1 cellular context compared by ENCODE assay signal in genomic region chr14:55051426-55052258, GRCh38.
TF ChIP-seq lines count a peak whose summit lies in the region.

Gene MAPK1IP1L, plus strand, starts transcription at chr14:55051647. Its CDS starts 10,037 bp downstream, at chr14:55061684.

TF ChIP-seq in SK-N-SH, 30 proteins besides CTCF, POLR2A, EP300 and RAD21 (continued from another document):
- TF ChIP-seq PBX3 (IDR thresholded peaks at IDR 0.05) (no peak; the same call in 1 of the 2 replicates), FOSL2 (IDR thresholded peaks at IDR 0.05; ENCODE audit: borderline replicate concordance, low read depth) (no peak), GATA2 (CRISPR knock-in tag; IDR thresholded peaks at IDR 0.05) (no peak), FOXJ3 (CRISPR knock-in tag; IDR thresholded peaks at IDR 0.05) (no peak), MXI1 (IDR thresholded peaks at IDR 0.05; ENCODE audit: low read depth, low read length) (peak; percentile 49), JUND (IDR thresholded peaks at IDR 0.05) (no peak), FOXM1 (IDR thresholded peaks at IDR 0.05; ENCODE audit: low read depth) (no peak; the same call in 1 of the 2 replicates), GABPA (IDR thresholded peaks at IDR 0.05; ENCODE audit: low read depth) (peak; percentile 82), TEAD4 (IDR thresholded peaks at IDR 0.05; ENCODE audit: borderline replicate concordance, insufficient read depth) (no peak), SIN3A (IDR thresholded peaks at IDR 0.05; ENCODE audit: borderline replicate concordance, low read depth, low read length) (peak; percentile 90; the same call in 1 of the 2 replicates), NRF1 (IDR thresholded peaks at IDR 0.05; ENCODE audit: low read depth, low read length) (peak; percentile 40), RCOR1 (IDR thresholded peaks at IDR 0.05; ENCODE audit: low read length) (peak; percentile 73), RFX5 (IDR thresholded peaks at IDR 0.05; ENCODE audit: low read length) (no peak), RXRA (IDR thresholded peaks at IDR 0.05; ENCODE audit: borderline replicate concordance, low read depth) (no peak), MAX (IDR thresholded peaks at IDR 0.05; ENCODE audit: low read depth) (peak; percentile 87), NFIC (IDR thresholded peaks at IDR 0.05; ENCODE audit: borderline replicate concordance) (no peak; the same call in 1 of the 2 replicates), TCF12 (IDR thresholded peaks at IDR 0.05) (0 out of 2 replicates have a peak, but pooled peaks have one; percentile 44), EZH2phosphoT487 (IDR thresholded peaks at IDR 0.05; ENCODE audit: borderline replicate concordance, low read depth) (no peak), ZBTB33 (IDR thresholded peaks at IDR 0.05; ENCODE audit: borderline replicate concordance, low read depth) (no peak)
- TF ChIP-seq, protein P1, sequence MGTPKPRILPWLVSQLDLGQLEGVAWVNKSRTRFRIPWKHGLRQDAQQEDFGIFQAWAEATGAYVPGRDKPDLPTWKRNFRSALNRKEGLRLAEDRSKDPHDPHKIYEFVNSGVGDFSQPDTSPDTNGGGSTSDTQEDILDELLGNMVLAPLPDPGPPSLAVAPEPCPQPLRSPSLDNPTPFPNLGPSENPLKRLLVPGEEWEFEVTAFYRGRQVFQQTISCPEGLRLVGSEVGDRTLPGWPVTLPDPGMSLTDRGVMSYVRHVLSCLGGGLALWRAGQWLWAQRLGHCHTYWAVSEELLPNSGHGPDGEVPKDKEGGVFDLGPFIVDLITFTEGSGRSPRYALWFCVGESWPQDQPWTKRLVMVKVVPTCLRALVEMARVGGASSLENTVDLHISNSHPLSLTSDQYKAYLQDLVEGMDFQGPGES (IDR thresholded peaks at IDR 0.05; ENCODE audit: low read depth, low read length) = no peak
- TF ChIP-seq, protein P2, sequence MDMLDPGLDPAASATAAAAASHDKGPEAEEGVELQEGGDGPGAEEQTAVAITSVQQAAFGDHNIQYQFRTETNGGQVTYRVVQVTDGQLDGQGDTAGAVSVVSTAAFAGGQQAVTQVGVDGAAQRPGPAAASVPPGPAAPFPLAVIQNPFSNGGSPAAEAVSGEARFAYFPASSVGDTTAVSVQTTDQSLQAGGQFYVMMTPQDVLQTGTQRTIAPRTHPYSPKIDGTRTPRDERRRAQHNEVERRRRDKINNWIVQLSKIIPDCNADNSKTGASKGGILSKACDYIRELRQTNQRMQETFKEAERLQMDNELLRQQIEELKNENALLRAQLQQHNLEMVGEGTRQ (IDR thresholded peaks at IDR 0.05; ENCODE audit: borderline replicate concordance, low read depth, low read length) = no peak
